8 cellular contexts compared by ENCODE assay signal in genomic region chr19:49489601-49490167, GRCh38. TPM values are rescaled to one million over a fixed set of nuclear protein-coding genes. Genes with fewer than 3 reads are reported as not detected.
DNase-seq lines count a peak whose midpoint lies in the region; ATAC-seq and TF ChIP-seq lines count a peak whose summit lies in the region.

No MANE protein-coding gene starts in this region.

- ATAC-seq in HG02763 (IDR thresholded peaks at IDR 0.05; ENCODE audit: unreplicated experiment): no peak

- no peak overlapping the region for H3K14ac ChIP-seq in trophoblast cell (ENCODE audit: low read length)

- H3K9ac ChIP-seq in OCI-LY3 (ENCODE audit: low read length) (peak overlapping the region; percentile 99), trophoblast cell (ENCODE audit: low read length) (peak overlapping the region; percentile 85)

- peaks cover 54% of the 10 kb centered on the region for H3K36me3 ChIP-seq in OCI-LY3 (replicated peaks; ENCODE audit: low read depth, low read length)
- H3K36me3 ChIP-seq in ectodermal cell (ENCODE audit: control insufficient read depth, insufficient read depth, low read length): peaks cover 29% of the 10 kb centered on the region
- peaks cover 35 to 44% of the 10 kb centered on the region in 2 experiments for H3K36me3 ChIP-seq in trophoblast cell (ENCODE audit: control insufficient read depth in 1 of 2, insufficient read depth in 2 of 2, low read length in 2 of 2)
- no peaks in the 10 kb centered on the region for H3K36me3 ChIP-seq in uterus

- peaks cover 42% of the 10 kb centered on the region for H3K79me2 ChIP-seq in OCI-LY3 (ENCODE audit: low read length)
- peaks cover 17% of the 10 kb centered on the region for H3K79me2 ChIP-seq in trophoblast cell (ENCODE audit: control insufficient read depth, insufficient read depth, low read length, poor library complexity)

- 89 to 91% methylated on average over 15 of the region's 15 CpGs for WGBS in ectodermal cell, 2 experiments
- WGBS in trophoblast cell (ENCODE audit: extremely low coverage, insufficient coverage, insufficient read length): no CpG with 5 or more reads among the region's 15 CpGs

- H3K27ac ChIP-seq in OCI-LY3 (ENCODE audit: low read length): peak overlapping the region; percentile 83
- peak overlapping the region; percentile 78 for H3K27ac ChIP-seq in ectodermal cell (ENCODE audit: insufficient read depth, low read depth, low read length, poor library complexity, severe bottlenecking)
- peak overlapping the region; percentile 20 for H3K27ac ChIP-seq in trophoblast cell (ENCODE audit: low read depth, low read length)
- H3K27ac ChIP-seq in uterus: peak overlapping the region in 1 of 2 donors; percentile 93

- H3K27me3 ChIP-seq in OCI-LY3 (ENCODE audit: low read depth, low read length): no peaks in the 10 kb centered on the region
- H3K27me3 ChIP-seq in ectodermal cell (ENCODE audit: control insufficient read depth, insufficient read depth, low read length, poor library complexity, severe bottlenecking): no peaks in the 10 kb centered on the region
- no peaks in the 10 kb centered on the region for H3K27me3 ChIP-seq in trophoblast cell (ENCODE audit: insufficient read depth, low read length)
- no peaks in the 10 kb centered on the region for H3K27me3 ChIP-seq in uterus

- H4K20me1 ChIP-seq in OCI-LY3 (ENCODE audit: insufficient read depth, low read length): peaks cover 34% of the 10 kb centered on the region

- TF ChIP-seq CTCF in GM12872 (IDR thresholded peaks at IDR 0.05; ENCODE audit: insufficient read depth, low read depth, low read length) (peak; percentile 28; the same call in 2 of the 3 replicates), OCI-LY3 (IDR thresholded peaks at IDR 0.05; ENCODE audit: low read depth, low read length) (peak; percentile 48), uterus (IDR thresholded peaks at IDR 0.05) (no peak)

- DNase-seq in trophoblast cell: peak in 1 of 2 donors; percentile 26
- DNase-seq in cerebellar cortex (ENCODE audit: low spot score): no peak
- no peak for DNase-seq in uterus
- DNase-seq in NCI-H524 (lab: John Stamatoyannopoulos, UW): no peak

- H2BK120ac ChIP-seq in trophoblast cell (ENCODE audit: insufficient read depth, low read length, poor library complexity): no peak overlapping the region

- H3K79me1 ChIP-seq in trophoblast cell (ENCODE audit: low read length): peaks cover 11% of the 10 kb centered on the region

- H3K4me2 ChIP-seq in OCI-LY3 (ENCODE audit: low read length): peak overlapping the region; percentile 77
- peak overlapping the region; percentile 82 for H3K4me2 ChIP-seq in trophoblast cell (ENCODE audit: low read length)

- H4K91ac ChIP-seq in trophoblast cell (ENCODE audit: low read depth, low read length): no peak overlapping the region

- peak overlapping the region; percentile 83 for H3K23ac ChIP-seq in trophoblast cell (ENCODE audit: low read length)

- no peak overlapping the region for H2BK12ac ChIP-seq in trophoblast cell (ENCODE audit: low read length)

- peaks cover 18% of the 10 kb centered on the region for H3K4me1 ChIP-seq in OCI-LY3 (ENCODE audit: low read length)
- H3K4me1 ChIP-seq in ectodermal cell (ENCODE audit: control insufficient read depth, insufficient read depth, low read length): peaks cover 9% of the 10 kb centered on the region
- H3K4me1 ChIP-seq in trophoblast cell (ENCODE audit: control insufficient read depth in 1 of 2, insufficient read depth in 2 of 2, low read length in 2 of 2): peaks cover 0 to 3% of the 10 kb centered on the region in 2 experiments
- peaks cover 9 to 20% of the 10 kb centered on the region in 2 donors for H3K4me1 ChIP-seq in uterus

- H3K4me3 ChIP-seq in OCI-LY3 (ENCODE audit: low read length) (peak overlapping the region; percentile 87), ectodermal cell (ENCODE audit: insufficient read depth, low read depth, low read length) (peak overlapping the region; percentile 94), trophoblast cell (ENCODE audit: low read depth, low read length) (no peak overlapping the region), uterus (peak overlapping the region in 1 of 2 donors; percentile 94)

- H2AK5ac ChIP-seq in trophoblast cell (ENCODE audit: low read length): no peak overlapping the region

- intact Hi-C loops in uterus (cut with DNase I; ENCODE audit: low total_unique reads): no loop called here

- TF ChIP-seq POLR2A in uterus (IDR thresholded peaks at IDR 0.05): no peak

- H3K9me3 ChIP-seq in OCI-LY3 (ENCODE audit: insufficient read depth, low read length) (no peaks in the 10 kb centered on the region), ectodermal cell (ENCODE audit: control insufficient read depth, low read length) (no peaks in the 10 kb centered on the region), trophoblast cell (ENCODE audit: insufficient read depth, low read depth, low read length) (peaks cover 4% of the 10 kb centered on the region), uterus (no peaks in the 10 kb centered on the region)

- H4K8ac ChIP-seq in trophoblast cell (ENCODE audit: low read depth, low read length): peak overlapping the region; percentile 40

- no peak overlapping the region for H2BK5ac ChIP-seq in trophoblast cell (ENCODE audit: low read depth, low read length, poor library complexity)

- no peak overlapping the region for H3K18ac ChIP-seq in trophoblast cell (ENCODE audit: low read length)

- H2AFZ ChIP-seq in OCI-LY3 (ENCODE audit: low read depth, low read length): no peak overlapping the region
- H2AFZ ChIP-seq in trophoblast cell (ENCODE audit: insufficient read depth, low read length, poor library complexity): no peak overlapping the region

- peak overlapping the region; percentile 9 for H3K4ac ChIP-seq in trophoblast cell (ENCODE audit: low read depth, low read length)

- no peak overlapping the region for H4K12ac ChIP-seq in trophoblast cell (ENCODE audit: low read depth, low read length)

RNA-seq across cellular contexts. Expression of gene RPL13A, which starts 2.3 kb away (rescaled TPM):
- 3,037 TPM for polyA plus RNA-seq in ectodermal cell (2013, experiment 1 of 4)
- 3,018 TPM for polyA plus RNA-seq in ectodermal cell (2013, experiment 2 of 4)
- 3,545 TPM for polyA plus RNA-seq in ectodermal cell (2013, experiment 3 of 4)
- 4,031 TPM for polyA plus RNA-seq in ectodermal cell (2013, experiment 4 of 4)
- 4,404 and 4,537 TPM in 2 replicates for polyA plus RNA-seq in trophoblast cell (2013)
- 1,000 to 10,000 TPM; 1,462 to 5,863 (median 3,544) TPM for total RNA-seq in uterus

RNA-seq across cellular contexts. Expression of gene RPS11, which starts 6.5 kb away (rescaled TPM):
- polyA plus RNA-seq in ectodermal cell (2013, experiment 1 of 4): 2,878 TPM
- 2,841 TPM for polyA plus RNA-seq in ectodermal cell (2013, experiment 2 of 4)
- 3,483 TPM for polyA plus RNA-seq in ectodermal cell (2013, experiment 3 of 4)
- 4,055 TPM for polyA plus RNA-seq in ectodermal cell (2013, experiment 4 of 4)
- 3,613 and 3,657 TPM in 2 replicates for polyA plus RNA-seq in trophoblast cell (2013)
- over 10,000 TPM in 1 of 4 donors, 1,000 to 10,000 TPM in 3; 2,160 to 10,624 (median 5,235) TPM for total RNA-seq in uterus

RNA-seq across cellular contexts. Expression of gene FLT3LG, which starts 15.7 kb away (rescaled TPM):
- 2.0 TPM for polyA plus RNA-seq in ectodermal cell (2013, experiment 1 of 4)
- polyA plus RNA-seq in ectodermal cell (2013, experiment 2 of 4): 2.8 TPM
- 2.3 TPM for polyA plus RNA-seq in ectodermal cell (2013, experiment 3 of 4)
- polyA plus RNA-seq in ectodermal cell (2013, experiment 4 of 4): 3.4 TPM
- 0.29 and 0.55 TPM in 2 replicates for polyA plus RNA-seq in trophoblast cell (2013)
- 10 to 100 TPM in 1 of 4 donors, 1 to 10 TPM in 2, not detected in 1; 3.7 to 19.4 (median 4.1) TPM for total RNA-seq in uterus

RNA-seq across cellular contexts. Expression of gene FCGRT, which starts 22.8 kb away (rescaled TPM):
- polyA plus RNA-seq in ectodermal cell (2013, experiment 1 of 4): 37.8 TPM
- 39.4 TPM for polyA plus RNA-seq in ectodermal cell (2013, experiment 2 of 4)
- 31.9 TPM for polyA plus RNA-seq in ectodermal cell (2013, experiment 3 of 4)
- 34.0 TPM for polyA plus RNA-seq in ectodermal cell (2013, experiment 4 of 4)
- polyA plus RNA-seq in trophoblast cell (2013): 35.6 and 38.5 TPM in 2 replicates
- 100 to 1,000 TPM; 151 to 226 (median 201) TPM for total RNA-seq in uterus

RNA-seq across cellular contexts. Expression of gene ALDH16A1, which starts 36.7 kb away (rescaled TPM):
- 46.6 TPM for polyA plus RNA-seq in ectodermal cell (2013, experiment 1 of 4)
- polyA plus RNA-seq in ectodermal cell (2013, experiment 2 of 4): 45.6 TPM
- polyA plus RNA-seq in ectodermal cell (2013, experiment 3 of 4): 34.5 TPM
- polyA plus RNA-seq in ectodermal cell (2013, experiment 4 of 4): 35.1 TPM
- polyA plus RNA-seq in trophoblast cell (2013): 14.8 and 16.7 TPM in 2 replicates
- 10 to 100 TPM; 13.5 to 40.8 (median 34.5) TPM for total RNA-seq in uterus

Comparison
In these comparisons a context has a peak if more than half of its experiments do, and no peak if none do; other contexts are left out.
1. CTCF ChIP-seq: peak in GM12872 (single experiment) and OCI-LY3 (single experiment); none in uterus (0 of 4).